In the genomic region with DNA sequence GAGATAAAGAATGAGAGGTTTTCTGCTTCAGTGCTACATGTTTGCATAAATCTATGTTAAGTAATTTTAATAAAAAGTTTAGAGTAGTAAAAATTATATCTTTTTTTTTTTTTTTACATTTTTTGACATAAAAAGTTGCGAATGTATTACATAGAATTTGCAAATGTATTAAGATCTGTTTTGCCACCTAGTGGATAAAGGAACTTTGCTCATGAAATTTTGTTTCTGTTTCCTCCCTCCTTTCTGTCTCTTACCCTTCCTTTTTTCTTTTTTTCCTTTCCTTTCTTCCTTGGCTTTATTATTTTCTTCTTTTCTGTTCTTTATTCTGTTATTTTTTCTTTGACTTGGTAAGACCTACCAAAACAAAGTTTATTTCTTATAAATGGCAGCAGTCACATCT, we compare ENCODE assay signal across 2 cellular contexts.
TF ChIP-seq lines count a peak whose summit lies in the region.

No MANE protein-coding gene starts in this region.

TF ChIP-seq in liver, 16 proteins besides CTCF, POLR2A, EP300 and RAD21:
- TF ChIP-seq YY1 (IDR thresholded peaks at IDR 0.05) (no peak), EGR1 (IDR thresholded peaks at IDR 0.05; ENCODE audit: low read depth in 2 of 2) (no peak)

TF ChIP-seq in HepG2, 621 proteins besides CTCF, POLR2A, EP300 and RAD21:
- no peak for TF ChIP-seq ZNF230 (CRISPR knock-in tag; IDR thresholded peaks at IDR 0.05)
